Comparison of ENCODE assay signal across 1 cellular context in genomic region chr2:179264238-179265081, GRCh38.
TF ChIP-seq lines count a peak whose summit lies in the region.

Gene SESTD1, minus strand, starts transcription at chr2:179264832. Its CDS starts 72,991 bp downstream, at chr2:179191841.

TF ChIP-seq in GM12878, 131 proteins besides CTCF, POLR2A, EP300 and RAD21 (continued from another document):
- no peak for TF ChIP-seq ZBTB11 (CRISPR knock-in tag; IDR thresholded peaks at IDR 0.05)
- TF ChIP-seq KDM1A (IDR thresholded peaks at IDR 0.05; ENCODE audit: borderline replicate concordance): no peak
- TF ChIP-seq ZNF384 (IDR thresholded peaks at IDR 0.05; ENCODE audit: borderline replicate concordance, low read depth, low read length): no peak
- no peak for TF ChIP-seq SP1 (IDR thresholded peaks at IDR 0.05; ENCODE audit: low read depth, low read length)
- no peak for TF ChIP-seq NFIC (IDR thresholded peaks at IDR 0.05; ENCODE audit: low read depth, low read length)
- TF ChIP-seq IRF4 (IDR thresholded peaks at IDR 0.05; ENCODE audit: low read depth, low read length): no peak
- TF ChIP-seq SPI1 (IDR thresholded peaks at IDR 0.05; ENCODE audit: borderline replicate concordance, insufficient read depth, low read depth, low read length): no peak
- 0 out of 2 replicates have a peak, but pooled peaks have one; percentile 22 for TF ChIP-seq TCF3 (IDR thresholded peaks at IDR 0.05; ENCODE audit: borderline replicate concordance, insufficient read depth, low read depth, low read length)
- TF ChIP-seq YBX1 (IDR thresholded peaks at IDR 0.05): no peak
- TF ChIP-seq BRCA1 (IDR thresholded peaks at IDR 0.05; ENCODE audit: low read depth, low read length): no peak
- no peak for TF ChIP-seq RELB (IDR thresholded peaks at IDR 0.05; ENCODE audit: low read depth)
- TF ChIP-seq SKIL (IDR thresholded peaks at IDR 0.05; ENCODE audit: low read depth, poor library complexity, severe bottlenecking): no peak
- TF ChIP-seq JUNB (IDR thresholded peaks at IDR 0.05): no peak
- no peak for TF ChIP-seq EZH2 (IDR thresholded peaks at IDR 0.05; ENCODE audit: borderline replicate concordance, control insufficient read depth, low read depth, low read length)
- TF ChIP-seq MAX (IDR thresholded peaks at IDR 0.05; ENCODE audit: low read depth, low read length): no peak
- no peak for TF ChIP-seq SRF (IDR thresholded peaks at IDR 0.05; ENCODE audit: low read depth in 2 of 2, low read length in 2 of 2)
- no peak for TF ChIP-seq PAX8 (IDR thresholded peaks at IDR 0.05)
- TF ChIP-seq BCL3 (IDR thresholded peaks at IDR 0.05; ENCODE audit: borderline replicate concordance, insufficient read depth, low read depth, low read length, poor library complexity, severe bottlenecking): no peak
- TF ChIP-seq ETV6 (conservative IDR thresholded peaks at IDR 0.05 in 1 of 2, IDR thresholded peaks at IDR 0.05 in 1 of 2; ENCODE audit: borderline replicate concordance in 1 of 2, low read depth in 1 of 2): no peak
- TF ChIP-seq NR2C2 (IDR thresholded peaks at IDR 0.05; ENCODE audit: borderline replicate concordance, control insufficient read depth, insufficient read length, low read depth): no peak
- no peak for TF ChIP-seq RUNX3 (IDR thresholded peaks at IDR 0.05; ENCODE audit: low read length)
- no peak for TF ChIP-seq HDGF (IDR thresholded peaks at IDR 0.05)
- no peak for TF ChIP-seq MEF2B (IDR thresholded peaks at IDR 0.05; ENCODE audit: partially characterized antibody, poor library complexity, severe bottlenecking)
- no peak for TF ChIP-seq FOXM1 (IDR thresholded peaks at IDR 0.05; ENCODE audit: low read depth, low read length)
- TF ChIP-seq KLF5 (IDR thresholded peaks at IDR 0.05; ENCODE audit: partially characterized antibody): no peak
- no peak for TF ChIP-seq ZNF622 (IDR thresholded peaks at IDR 0.05)
- TF ChIP-seq RB1 (IDR thresholded peaks at IDR 0.05; ENCODE audit: borderline replicate concordance): peak; percentile 80; the same call in 1 of the 2 replicates
- 0 out of 2 replicates have a peak, but pooled peaks have one; percentile 29 for TF ChIP-seq NFXL1 (IDR thresholded peaks at IDR 0.05; ENCODE audit: borderline replicate concordance)
- no peak for TF ChIP-seq GABPA (IDR thresholded peaks at IDR 0.05; ENCODE audit: low read depth)
- no peak for TF ChIP-seq IKZF2 (IDR thresholded peaks at IDR 0.05)
- TF ChIP-seq CREB1 (IDR thresholded peaks at IDR 0.05; ENCODE audit: low read depth): no peak
- peak; percentile 59; the same call in 1 of the 2 replicates for TF ChIP-seq GATAD2B (conservative IDR thresholded peaks at IDR 0.05; ENCODE audit: low read depth)
- peak; percentile 62; the same call in 1 of the 2 replicates for TF ChIP-seq DPF2 (IDR thresholded peaks at IDR 0.05)
- no peak for TF ChIP-seq ZBED1 (IDR thresholded peaks at IDR 0.05; ENCODE audit: borderline replicate concordance)
- TF ChIP-seq ZBTB40 (IDR thresholded peaks at IDR 0.05; ENCODE audit: borderline replicate concordance): no peak
- TF ChIP-seq ELK1 (IDR thresholded peaks at IDR 0.05; ENCODE audit: low read depth, low read length): no peak
- TF ChIP-seq MTA2 (IDR thresholded peaks at IDR 0.05; ENCODE audit: low read depth): no peak
- TF ChIP-seq KAT2A (conservative IDR thresholded peaks at IDR 0.05; ENCODE audit: control insufficient read depth, low read depth, low read length): no peak
